Comparison of ENCODE assay signal across 24 cellular contexts in the genomic region with DNA sequence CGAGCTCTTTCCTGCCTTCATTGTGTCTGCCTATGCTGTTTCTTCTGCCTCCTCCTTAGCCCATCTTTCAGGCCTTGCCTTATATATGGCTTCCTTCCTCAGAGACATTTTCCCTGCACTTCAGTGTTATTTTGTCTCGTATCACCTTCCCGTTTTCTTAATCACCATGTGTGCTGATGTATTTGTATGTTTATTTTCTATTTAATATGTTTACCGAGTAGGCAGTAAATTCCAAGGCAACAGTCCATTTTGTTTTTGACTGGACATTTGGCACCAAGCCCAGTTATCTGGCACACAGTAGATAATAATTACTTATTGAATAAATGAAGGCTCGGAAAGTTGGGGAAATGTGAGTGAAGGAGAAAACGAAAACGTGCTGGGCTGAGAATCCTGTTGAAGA. TPM values are rescaled to one million over a fixed set of nuclear protein-coding genes. Genes with fewer than 3 reads are reported as not detected.
A peak's percentile ranks its signal among the peaks of the same experiment; 100 is the strongest.
DNase-seq lines count a peak whose midpoint lies in the region; ATAC-seq, FAIRE-seq and TF ChIP-seq lines count a peak whose summit lies in the region.
"Had no signal": no experiment of that assay in that cellular context is flagged by ENCODE, and none has a peak within 500 bp of the region (broad histone marks: within the 10 kb centered on the region; RNA-seq: fewer than 3 reads in every experiment).

No MANE protein-coding gene starts in this region.

- no peak for TF ChIP-seq RAD21 in A549 (conservative IDR thresholded peaks at IDR 0.05 in 1 of 2, IDR thresholded peaks at IDR 0.05 in 1 of 2)

- H3K27ac ChIP-seq in A549 (0 out of 6 replicates have a peak overlapping the region, but pooled peaks of 1 of the 2 experiments have one; percentile 12), Panc1 (ENCODE audit: low read length) (peak overlapping the region; percentile 25; the same call in 1 of the 2 replicates), endodermal cell (ENCODE audit: low read depth, low read length) (no peak overlapping the region)
- H3K27ac ChIP-seq: coronary artery, PC-9, skin epidermis had no signal

- peaks cover 11% of the 10 kb centered on the region for H3K36me3 Mint-ChIP-seq in endodermal cell (ENCODE audit: low read depth)
- H3K36me3 Mint-ChIP-seq: natural killer cell, WTC11 had no signal

- CTCF ChIA-PET in A549 (lab: Yijun Ruan, JAX) (interaction anchor here (2.0 kb wide), 1 partner anchor 119 kb away, joined by 6 read pairs; no protein-coding TSS in a partner anchor), Panc1 (lab: Charles Lee) (no interaction called here)

- in situ Hi-C loops in Panc1 (cut with HindIII; ENCODE audit: low pct_unique_long_range_greater_than_20kb, low sequenced_read_pairs), result no loop called here

- no peaks in the 10 kb centered on the region for H3K27me3 Mint-ChIP-seq in endodermal cell (ENCODE audit: insufficient read depth)
- H3K27me3 Mint-ChIP-seq: activated naive CD8-positive, alpha-beta T cell; CD4-positive, alpha-beta T cell had no signal

- ATAC-seq in A549, result peak in 1 of 2 experiments; percentile 25; a peak in 3 of 6 replicates
- ATAC-seq in Panc1, result no peak
- ATAC-seq in sciatic nerve, result no peak
- ATAC-seq in HG03097 (IDR thresholded peaks at IDR 0.05; ENCODE audit: low FRiP score, unreplicated experiment), result no peak
- ATAC-seq: activated CD8-positive, alpha-beta T cell treated with anti-CD3 and anti-CD28 coated beads, Interleukin-2, amount 10 ng/mL, durations not matched to agents 7 days and 5 days; activated T-cell treated with anti-CD3 and anti-CD28 coated beads, Interleukin-2, amount 50 U/mL, for 4 hours; natural killer cell; WTC11 had no signal

- H3K4me2 ChIP-seq in A549, result peak overlapping the region; percentile 62
- H3K4me2 ChIP-seq: PC-9 had no signal

- FAIRE-seq in A549 (lab: Jason Lieb, UNC), result no peak
- FAIRE-seq: GM12892 had no signal

- no TSS peak for BruUV-seq in Panc1 (replicated peaks; lab: Mats Ljungman, UMichigan)

- TF ChIP-seq CTCF in A549 (IDR thresholded peaks at IDR 0.05) (no peak), Panc1 (IDR thresholded peaks at IDR 0.05) (no peak), GM20000 (IDR thresholded peaks at IDR 0.05; ENCODE audit: extremely low read depth, missing control alignments) (no peak), endodermal cell (conservative IDR thresholded peaks at IDR 0.05) (no peak)

- DNase-seq in A549 (ENCODE audit: low read depth in 1 of 2, low spot score in 1 of 2) (peak in 1 of 2 experiments; percentile 78), LoVo (ENCODE audit: low spot score) (peak; percentile 53), Panc1 (ENCODE audit: low read depth, low spot score) (no peak), kidney tubule cell (ENCODE audit: low spot score) (peak; percentile 63), GM20000 (ENCODE audit: low spot score) (no peak), sciatic nerve (ENCODE audit: low spot score) (no peak), endodermal cell (no peak)
- DNase-seq: activated CD8-positive, alpha-beta T cell treated with anti-CD3 and anti-CD28 coated beads, Interleukin-2, amount 10 ng/mL, durations not matched to agents 7 days and 5 days; activated T-cell treated with anti-CD3 and anti-CD28 coated beads, Interleukin-2, amount 50 U/mL, for 4 hours; CD4-positive, alpha-beta T cell; H7; hippocampal formation; mesenchymal stem cell; MV-4-11; natural killer cell; NCI-H526 treated with DMSO at 0.1 percent for 48 hours; PC-9; posterior cingulate gyrus had no signal

- TF ChIP-seq POLR2A in A549 (IDR thresholded peaks at IDR 0.05; ENCODE audit: low read length), result no peak

- H3K9me3 ChIP-seq in A549 (no peaks in the 10 kb centered on the region), Panc1 (ENCODE audit: control insufficient read depth, insufficient read depth, low read depth, low read length) (no peaks in the 10 kb centered on the region), endodermal cell (ENCODE audit: control insufficient read depth, low read length) (no peaks in the 10 kb centered on the region)

- TF ChIP-seq EP300 in A549 (IDR thresholded peaks at IDR 0.05), result no peak

- H3K4me1 ChIP-seq in A549, result peaks cover 21% of the 10 kb centered on the region
- peaks cover 14% of the 10 kb centered on the region for H3K4me1 ChIP-seq in Panc1 (ENCODE audit: control insufficient read depth, insufficient read depth, low read length)
- peaks cover 4% of the 10 kb centered on the region for H3K4me1 ChIP-seq in endodermal cell (ENCODE audit: control insufficient read depth, insufficient read depth, low read length)

- WGBS in A549 (ENCODE audit: missing lambda C conversion rate), result 9% methylated on average over 7 of the region's 7 CpGs
- WGBS in endodermal cell (ENCODE audit: insufficient coverage in 1 of 2, insufficient read length in 1 of 2), 2 experiments, result 84 to 96% methylated on average over 4 to 7 of the region's 7 CpGs

- H3K9me3 Mint-ChIP-seq in endodermal cell, result no peaks in the 10 kb centered on the region
- H3K9me3 Mint-ChIP-seq: activated T-cell treated with anti-CD3 and anti-CD28 coated beads, Interleukin-2, amount 50 U/mL, for 4 hours; CD4-positive, alpha-beta T cell; natural killer cell; WTC11 had no signal

- POLR2A ChIA-PET in A549 (lab: Yijun Ruan, JAX) (interaction anchor here (0.7 kb wide), 1 partner anchor 16 kb away, joined by 3 read pairs; a partner anchor contains a TSS), Panc1 (lab: Charles Lee) (no interaction called here)

- H3K36me3 ChIP-seq in Panc1 (ENCODE audit: control insufficient read depth, insufficient read depth, low read length) (no peaks in the 10 kb centered on the region), endodermal cell (ENCODE audit: control insufficient read depth, insufficient read depth, low read length) (no peaks in the 10 kb centered on the region)

- peaks cover 12% of the 10 kb centered on the region for H3K4me1 Mint-ChIP-seq in endodermal cell

- H3K27ac Mint-ChIP-seq in endodermal cell, result no peak overlapping the region
- H3K27ac Mint-ChIP-seq: activated CD8-positive, alpha-beta T cell treated with anti-CD3 and anti-CD28 coated beads, Interleukin-2, amount 10 ng/mL, durations not matched to agents 7 days and 5 days; activated naive CD8-positive, alpha-beta T cell; CD4-positive, alpha-beta T cell; natural killer cell; WTC11 had no signal

- H3K27me3 ChIP-seq in Panc1 (ENCODE audit: control insufficient read depth, insufficient read depth, low read length), result no peaks in the 10 kb centered on the region
- H3K27me3 ChIP-seq in endodermal cell (ENCODE audit: control insufficient read depth, insufficient read depth, low read length, poor library complexity, severe bottlenecking), result no peaks in the 10 kb centered on the region

- H3K4me3 Mint-ChIP-seq in endodermal cell, result no peak overlapping the region
- H3K4me3 Mint-ChIP-seq: activated CD8-positive, alpha-beta T cell treated with anti-CD3 and anti-CD28 coated beads, Interleukin-2, amount 10 ng/mL, durations not matched to agents 7 days and 5 days; activated naive CD8-positive, alpha-beta T cell; activated T-cell treated with anti-CD3 and anti-CD28 coated beads, Interleukin-2, amount 50 U/mL, for 4 hours; CD4-positive, alpha-beta T cell; natural killer cell; WTC11 had no signal

- H3K9ac ChIP-seq in endodermal cell (ENCODE audit: extremely low read depth, low read length, poor library complexity, severe bottlenecking), result no peak overlapping the region

- intact Hi-C loops in Panc1 (cut with micrococcal nuclease; ENCODE audit: unreplicated experiment) (no loop called here), sciatic nerve (cut with DNase I) (no loop called here)

- H3K4me3 ChIP-seq in A549 (no peak overlapping the region), Panc1 (ENCODE audit: low read depth in 2 of 2, low read length in 2 of 2) (peak overlapping the region in 1 of 2 experiments; percentile 3; a peak in 1 of 4 replicates), endodermal cell (ENCODE audit: low read length) (no peak overlapping the region)
- H3K4me3 ChIP-seq: coronary artery, PC-9, skin epidermis had no signal

RNA-seq across cellular contexts. Expression of a gene that starts 4.6 kb away (rescaled TPM):
- polyA plus RNA-seq in A549 (2011; rRNA removed) (1.3 and 1.7 TPM in 2 replicates), A549 (2017; fragmentation: RNase III; extraction: RNeasy Plus Mini Kit Qiagen cat#74134 plus additional on column Dnase treatment) (0.58 to 0.92 TPM (median 0.77 TPM) in 3 replicates)
- 1.3 TPM in 2 replicates for polyA plus RNA-seq in A549 (2012; cell fraction: cytosol; rRNA removed)
- polyA plus RNA-seq in A549 (2012; cell fraction: nucleus; rRNA removed), result 3.5 and 4.2 TPM in 2 replicates
- 2.9 and 4.3 TPM in 2 replicates for polyA minus RNA-seq in A549 (2011; rRNA and poly(A)+ RNA removed)
- total RNA-seq in Panc1 (2021; ENCODE audit: unreplicated experiment) (3.1 TPM), sciatic nerve (40.7 TPM), endodermal cell (10 to 100 TPM; 11.4 to 16.4 TPM)
- polyA plus RNA-seq in Panc1 (2012; ENCODE audit: insufficient read length), result 2.1 TPM
- polyA plus RNA-seq in endodermal cell (2013, experiment 1 of 2), result 8.0 TPM
- 5.8 TPM for polyA plus RNA-seq in endodermal cell (2013, experiment 2 of 2)

RNA-seq across cellular contexts. Expression of a gene that starts 16.2 kb away (rescaled TPM):
- 375 and 459 TPM in 2 replicates for polyA plus RNA-seq in A549 (2011; rRNA removed)
- 562 and 808 TPM in 2 replicates for polyA plus RNA-seq in A549 (2012; cell fraction: cytosol; rRNA removed)
- polyA plus RNA-seq in A549 (2012; cell fraction: nucleus; rRNA removed), result 357 and 411 TPM in 2 replicates
- polyA plus RNA-seq in A549 (2017; fragmentation: RNase III; extraction: RNeasy Plus Mini Kit Qiagen cat#74134 plus additional on column Dnase treatment), result 290 to 304 TPM (median 292 TPM) in 3 replicates
- polyA minus RNA-seq in A549 (2011; rRNA and poly(A)+ RNA removed), result 415 and 549 TPM in 2 replicates
- 197 TPM for total RNA-seq in Panc1 (2021; ENCODE audit: unreplicated experiment)
- 269 TPM for polyA plus RNA-seq in Panc1 (2012; ENCODE audit: insufficient read length)
- 175 TPM for total RNA-seq in sciatic nerve
- 10 to 100 TPM; 31.5 to 42.7 TPM for total RNA-seq in endodermal cell
- polyA plus RNA-seq in endodermal cell (2013, experiment 1 of 2), result 141 TPM
- 131 TPM for polyA plus RNA-seq in endodermal cell (2013, experiment 2 of 2)

RNA-seq across cellular contexts. Expression of a gene that starts 47.8 kb away (rescaled TPM):
- 27.2 and 38.3 TPM in 2 replicates for polyA plus RNA-seq in A549 (2011; rRNA removed)
- polyA plus RNA-seq in A549 (2012; cell fraction: cytosol; rRNA removed), result 15.1 and 16.5 TPM in 2 replicates
- polyA plus RNA-seq in A549 (2012; cell fraction: nucleus; rRNA removed), result 5.3 and 9.7 TPM in 2 replicates
- polyA plus RNA-seq in A549 (2017; fragmentation: RNase III; extraction: RNeasy Plus Mini Kit Qiagen cat#74134 plus additional on column Dnase treatment), result 14.8 to 16.4 TPM (median 15.5 TPM) in 3 replicates
- 20.3 and 22.3 TPM in 2 replicates for polyA minus RNA-seq in A549 (2011; rRNA and poly(A)+ RNA removed)
- total RNA-seq in Panc1 (2021; ENCODE audit: unreplicated experiment), result 2.4 TPM
- polyA plus RNA-seq in Panc1 (2012; ENCODE audit: insufficient read length), result 3.3 TPM
- total RNA-seq in sciatic nerve, result 6.2 TPM
- 10 to 100 TPM; 43.5 to 61.2 TPM for total RNA-seq in endodermal cell
- polyA plus RNA-seq in endodermal cell (2013, experiment 1 of 2), result 8.6 TPM
- polyA plus RNA-seq in endodermal cell (2013, experiment 2 of 2), result 10.3 TPM

RNA-seq across cellular contexts. Expression of a gene that starts 49.5 kb away (rescaled TPM):
- polyA plus RNA-seq in A549 (2011; rRNA removed), result 36.9 and 39.8 TPM in 2 replicates
- polyA plus RNA-seq in A549 (2012; cell fraction: cytosol; rRNA removed), result 15.8 and 15.9 TPM in 2 replicates
- 8.3 and 13.1 TPM in 2 replicates for polyA plus RNA-seq in A549 (2012; cell fraction: nucleus; rRNA removed)
- polyA plus RNA-seq in A549 (2017; fragmentation: RNase III; extraction: RNeasy Plus Mini Kit Qiagen cat#74134 plus additional on column Dnase treatment), result 18.7 to 19.4 TPM (median 19.0 TPM) in 3 replicates
- 10.9 TPM in 2 replicates for polyA minus RNA-seq in A549 (2011; rRNA and poly(A)+ RNA removed)
- total RNA-seq in Panc1 (2021; ENCODE audit: unreplicated experiment), result 33.9 TPM
- 28.7 TPM for polyA plus RNA-seq in Panc1 (2012; ENCODE audit: insufficient read length)
- total RNA-seq in sciatic nerve, result 32.2 TPM
- 10 to 100 TPM; 44.1 to 47.2 TPM for total RNA-seq in endodermal cell
- 36.5 TPM for polyA plus RNA-seq in endodermal cell (2013, experiment 1 of 2)
- 37.0 TPM for polyA plus RNA-seq in endodermal cell (2013, experiment 2 of 2)

Comparison
In these comparisons a context has a peak if more than half of its experiments do, and no peak if none do; other contexts are left out.
1. DNase-seq: peak in LoVo (single experiment) and kidney tubule cell (single experiment); none in Panc1 (single experiment), GM20000 (single experiment), sciatic nerve (single experiment) and endodermal cell (single experiment).